18 cellular contexts compared by ENCODE assay signal in genomic region chr12:87870061-87870460, GRCh38.
DNase-seq lines count a peak whose midpoint lies in the region; ATAC-seq and TF ChIP-seq lines count a peak whose summit lies in the region.
"Had no signal": no experiment of that assay in that cellular context is flagged by ENCODE, and none has a peak within 500 bp of the region (broad histone marks: within the 10 kb centered on the region; RNA-seq: fewer than 3 reads in every experiment).

No MANE protein-coding gene starts in this region.

- H3K4me2 ChIP-seq in KMS-11: peak overlapping the region; percentile 84

- H3K27ac ChIP-seq in KMS-11 (peak overlapping the region; percentile 61), coronary artery (no peak overlapping the region)
- H3K27ac ChIP-seq: right lobe of liver had no signal

- H3K4me1 Mint-ChIP-seq in nephron (peaks cover 41% of the 10 kb centered on the region), natural killer cell (no peaks in the 10 kb centered on the region)

- no peaks in the 10 kb centered on the region for H3K36me3 ChIP-seq in KMS-11 (ENCODE audit: insufficient read depth)
- H3K36me3 ChIP-seq: BE2C, right lobe of liver had no signal

- H3K79me2 ChIP-seq in KMS-11 (ENCODE audit: insufficient read depth, low read depth): no peaks in the 10 kb centered on the region

- DNase-seq in choroid plexus epithelial cell (ENCODE audit: low read depth) (peak; percentile 44), coronary artery (ENCODE audit: low spot score) (no peak), NCI-H446 treated with DMSO at 0.1 percent for 48 hours (lab: John Stamatoyannopoulos, UW) (no peak), NCI-H510A treated with DMSO at 0.1 percent for 48 hours (lab: John Stamatoyannopoulos, UW) (no peak), natural killer cell (no peak)
- DNase-seq: activated naive CD4-positive, alpha-beta T cell treated with anti-CD3 and anti-CD28 coated beads for 36 hours; BE2C; effector memory CD8-positive, alpha-beta T cell; GOT3; NCI-H1092 treated with DMSO at 0.1 percent for 48 hours; right lobe of liver; RPMI8226; stimulated activated CD4-positive, alpha-beta T cell treated with anti-CD3 and anti-CD28 coated beads, Interleukin-2, amount 100 ng/mL, for 24 hours; T-helper 1 cell had no signal

- no peak overlapping the region for H3K4me3 ChIP-seq in KMS-11 (IDR thresholded peaks at IDR 0.05; ENCODE audit: insufficient read depth, low read depth, low read length)
- H3K4me3 ChIP-seq in choroid plexus epithelial cell (ENCODE audit: low read depth, low read length): no peak overlapping the region
- H3K4me3 ChIP-seq in coronary artery: no peak overlapping the region
- H3K4me3 ChIP-seq: right lobe of liver had no signal

- peak overlapping the region; percentile 17; the same call in 1 of the 2 replicates for H2AFZ ChIP-seq in KMS-11 (ENCODE audit: low read depth)

- H3K27ac Mint-ChIP-seq in nephron: peak overlapping the region; percentile 12 to 87 (median 30)
- H3K27ac Mint-ChIP-seq in natural killer cell: no peak overlapping the region
- H3K27ac Mint-ChIP-seq: activated naive CD4-positive, alpha-beta T cell treated with anti-CD3 and anti-CD28 coated beads for 36 hours; effector memory CD8-positive, alpha-beta T cell had no signal

- TF ChIP-seq CTCF in KMS-11 (conservative IDR thresholded peaks at IDR 0.05; ENCODE audit: low read depth, low read length) (no peak), choroid plexus epithelial cell (conservative IDR thresholded peaks at IDR 0.05; ENCODE audit: low read depth, low read length) (no peak), nephron (IDR thresholded peaks at IDR 0.05; ENCODE audit: unreplicated experiment in 3 of 3) (no peak), coronary artery (IDR thresholded peaks at IDR 0.05) (no peak), natural killer cell (IDR thresholded peaks at IDR 0.05) (no peak)

- H3K4me3 Mint-ChIP-seq in nephron (no peak overlapping the region), natural killer cell (no peak overlapping the region)
- H3K4me3 Mint-ChIP-seq: activated naive CD4-positive, alpha-beta T cell treated with anti-CD3 and anti-CD28 coated beads for 36 hours; effector memory CD8-positive, alpha-beta T cell had no signal

- intact Hi-C loops in natural killer cell (cut with micrococcal nuclease): no loop called here

- no peaks in the 10 kb centered on the region for H3K36me3 Mint-ChIP-seq in nephron (ENCODE audit: low read depth)
- H3K36me3 Mint-ChIP-seq in natural killer cell: no peaks in the 10 kb centered on the region

- H3K27me3 Mint-ChIP-seq in nephron (ENCODE audit: low read depth) (no peaks in the 10 kb centered on the region), natural killer cell (ENCODE audit: low read depth in 2 of 2) (no peaks in the 10 kb centered on the region)
- H3K27me3 Mint-ChIP-seq: effector memory CD8-positive, alpha-beta T cell had no signal

- H3K4me1 ChIP-seq in KMS-11 (ENCODE audit: low read depth, poor library complexity, severe bottlenecking): peaks cover 40% of the 10 kb centered on the region
- H3K4me1 ChIP-seq: right lobe of liver had no signal

- H4K20me1 ChIP-seq in KMS-11 (ENCODE audit: insufficient read depth): no peaks in the 10 kb centered on the region

- no peak overlapping the region; the same call in 1 of the 2 replicates for H3K9ac ChIP-seq in KMS-11

- peak; percentile 34 for ATAC-seq in GM18858 (IDR thresholded peaks at IDR 0.05; ENCODE audit: unreplicated experiment)
- no peak for ATAC-seq in natural killer cell
- ATAC-seq: activated CD4-positive, CD25-positive, alpha-beta regulatory T cell treated with anti-CD3 and anti-CD28 coated beads, Interleukin-2, amount 50 U/mL, for 24 hours; effector memory CD8-positive, alpha-beta T cell; right lobe of liver had no signal

- H3K9me3 Mint-ChIP-seq in nephron (no peaks in the 10 kb centered on the region), natural killer cell (peaks cover 9 to 10% of the 10 kb centered on the region in 2 donors)
- H3K9me3 Mint-ChIP-seq: activated naive CD4-positive, alpha-beta T cell treated with anti-CD3 and anti-CD28 coated beads for 36 hours had no signal

- H3K27me3 ChIP-seq in KMS-11 (ENCODE audit: insufficient read depth, low read depth): no peaks in the 10 kb centered on the region
- H3K27me3 ChIP-seq: BE2C, right lobe of liver had no signal

Comparison
In these comparisons a context has a peak if more than half of its experiments do, and no peak if none do; other contexts are left out.
1. H3K27ac Mint-ChIP-seq: peak in nephron (3 of 3); none in natural killer cell (0 of 2).